Comparison of ENCODE assay signal across 22 cellular contexts in the genomic region with DNA sequence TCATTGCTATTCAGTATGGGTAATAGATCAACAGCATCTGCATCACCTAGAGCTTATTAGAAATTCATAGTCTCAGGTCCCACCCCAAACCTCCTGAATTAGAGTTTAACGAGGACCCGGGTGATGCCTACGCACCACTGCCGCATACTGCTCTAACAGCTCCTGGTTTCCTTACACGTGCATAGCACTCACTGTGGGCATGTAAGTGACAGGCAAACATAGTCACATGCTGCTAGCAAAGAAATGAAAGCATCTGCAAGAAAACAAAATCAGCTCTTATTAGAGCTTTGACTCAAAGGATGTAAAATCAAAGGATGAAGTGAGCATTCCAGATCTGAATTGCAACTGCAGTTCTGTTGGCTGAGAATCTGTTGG. TPM values are rescaled to one million over a fixed set of nuclear protein-coding genes. Genes with fewer than 3 reads are reported as not detected.
DNase-seq lines count a peak whose midpoint lies in the region; ATAC-seq and TF ChIP-seq lines count a peak whose summit lies in the region.
"Had no signal": no experiment of that assay in that cellular context is flagged by ENCODE, and none has a peak within 500 bp of the region (broad histone marks: within the 10 kb centered on the region; RNA-seq: fewer than 3 reads in every experiment).

No MANE protein-coding gene starts in this region.

- no peaks in the 10 kb centered on the region for H3K9me3 ChIP-seq in CD8-positive, alpha-beta T cell (ENCODE audit: low read length)
- H3K9me3 ChIP-seq: esophagus muscularis mucosa, transverse colon had no signal

- no peaks in the 10 kb centered on the region for H3K9me3 Mint-ChIP-seq in CD8-positive, alpha-beta T cell
- H3K9me3 Mint-ChIP-seq in T-helper 2 cell treated with Interferon-gamma antibody and Interleukin-4, amounts not matched to agents 5 μg/mL and 100 μg/mL, for 36 hours = peaks cover 13% of the 10 kb centered on the region
- H3K9me3 Mint-ChIP-seq in effector memory CD8-positive, alpha-beta T cell = peaks cover 0 to 13% of the 10 kb centered on the region in 2 donors
- H3K9me3 Mint-ChIP-seq: IgD-negative memory B cell had no signal

- H3K27me3 ChIP-seq in CD8-positive, alpha-beta T cell (ENCODE audit: insufficient read depth, low read length) = no peaks in the 10 kb centered on the region
- H3K27me3 ChIP-seq: esophagus muscularis mucosa, transverse colon had no signal

- H3K36me3 ChIP-seq in CD8-positive, alpha-beta T cell (ENCODE audit: insufficient read depth, low read length) = no peaks in the 10 kb centered on the region
- H3K36me3 ChIP-seq: esophagus muscularis mucosa, transverse colon had no signal

- intact Hi-C loops in CD8-positive, alpha-beta T cell (cut with DNase I, micrococcal nuclease) = no loop called here

- no peak overlapping the region for H3K27ac ChIP-seq in CD8-positive, alpha-beta T cell (ENCODE audit: low read depth, low read length)
- H3K27ac ChIP-seq: esophagus muscularis mucosa, transverse colon had no signal

- H3K36me3 Mint-ChIP-seq in CD8-positive, alpha-beta T cell = no peaks in the 10 kb centered on the region
- H3K36me3 Mint-ChIP-seq in T-helper 2 cell treated with Interferon-gamma antibody and Interleukin-4, amounts not matched to agents 5 μg/mL and 100 μg/mL, for 36 hours (ENCODE audit: low read depth) = peaks cover 4% of the 10 kb centered on the region
- peaks cover 3% of the 10 kb centered on the region for H3K36me3 Mint-ChIP-seq in effector memory CD8-positive, alpha-beta T cell (ENCODE audit: insufficient read depth)
- H3K36me3 Mint-ChIP-seq: IgD-negative memory B cell had no signal

- TF ChIP-seq CTCF in CD8-positive, alpha-beta T cell (IDR thresholded peaks at IDR 0.05) = no peak

- peak overlapping the region; percentile 63 for H3K4me3 Mint-ChIP-seq in CD8-positive, alpha-beta T cell
- peak overlapping the region; percentile 64 for H3K4me3 Mint-ChIP-seq in T-helper 2 cell treated with Interferon-gamma antibody and Interleukin-4, amounts not matched to agents 5 μg/mL and 100 μg/mL, for 36 hours
- peak overlapping the region in 1 of 2 donors; percentile 64 for H3K4me3 Mint-ChIP-seq in effector memory CD8-positive, alpha-beta T cell

- peak overlapping the region; percentile 78 for H3K27ac Mint-ChIP-seq in CD8-positive, alpha-beta T cell
- H3K27ac Mint-ChIP-seq in T-helper 2 cell treated with Interferon-gamma antibody and Interleukin-4, amounts not matched to agents 5 μg/mL and 100 μg/mL, for 36 hours = peak overlapping the region; percentile 68
- H3K27ac Mint-ChIP-seq in effector memory CD8-positive, alpha-beta T cell = peak overlapping the region; percentile 28 to 68
- H3K27ac Mint-ChIP-seq: IgD-negative memory B cell had no signal

- H3K4me3 ChIP-seq in CD8-positive, alpha-beta T cell (ENCODE audit: low read depth, low read length) = no peak overlapping the region
- H3K4me3 ChIP-seq: esophagus muscularis mucosa, transverse colon had no signal

- peak; percentile 88 for ATAC-seq in CD8-positive, alpha-beta T cell
- ATAC-seq in effector memory CD8-positive, alpha-beta T cell (replicated peaks) = peak; percentile 88

- CTCF ChIA-PET in CD8-positive, alpha-beta T cell (lab: Charles Lee) = no interaction called here

- H3K4me1 ChIP-seq in CD8-positive, alpha-beta T cell (ENCODE audit: insufficient read depth, low read length) = peaks cover 14% of the 10 kb centered on the region
- H3K4me1 ChIP-seq: transverse colon had no signal

- POLR2A ChIA-PET in CD8-positive, alpha-beta T cell (lab: Charles Lee) = no interaction called here

- peaks cover 8% of the 10 kb centered on the region for H3K27me3 Mint-ChIP-seq in CD8-positive, alpha-beta T cell (ENCODE audit: low read depth)
- no peaks in the 10 kb centered on the region for H3K27me3 Mint-ChIP-seq in T-helper 2 cell treated with Interferon-gamma antibody and Interleukin-4, amounts not matched to agents 5 μg/mL and 100 μg/mL, for 36 hours (ENCODE audit: low read depth)
- peaks cover 13 to 21% of the 10 kb centered on the region in 2 donors for H3K27me3 Mint-ChIP-seq in effector memory CD8-positive, alpha-beta T cell

- peaks cover 14% of the 10 kb centered on the region for H3K4me1 Mint-ChIP-seq in CD8-positive, alpha-beta T cell (ENCODE audit: low read depth)
- H3K4me1 Mint-ChIP-seq in T-helper 2 cell treated with Interferon-gamma antibody and Interleukin-4, amounts not matched to agents 5 μg/mL and 100 μg/mL, for 36 hours (ENCODE audit: low read depth) = peaks cover 29% of the 10 kb centered on the region
- H3K4me1 Mint-ChIP-seq in effector memory CD8-positive, alpha-beta T cell (ENCODE audit: low read depth in 2 of 2) = peaks cover 5 to 7% of the 10 kb centered on the region in 2 donors

- peak; percentile 19 for DNase-seq in activated CD4-positive, alpha-beta T cell treated with anti-CD3 and anti-CD28 coated beads for 48 hours
- DNase-seq in activated CD4-positive, alpha-beta T cell treated with anti-CD3 and anti-CD28 coated beads for 4 hours = no peak
- DNase-seq in CD8-positive, alpha-beta T cell = peak in 1 of 7 experiments; percentile 16
- no peak for DNase-seq in T-helper 2 cell treated with Interferon-gamma antibody and Interleukin-4, amounts not matched to agents 5 μg/mL and 100 μg/mL, for 36 hours (ENCODE audit: low spot score)
- no peak for DNase-seq in effector memory CD8-positive, alpha-beta T cell
- DNase-seq in COR-L47 (lab: John Stamatoyannopoulos, UW) (no peak), ureter (ENCODE audit: low spot score) (no peak), glomerular visceral epithelial cell (ENCODE audit: extremely low spot score) (no peak)
- DNase-seq: C1 segment of cervical spinal cord, DMS53, NCI-H2029, NCI-H510A, posterior cingulate gyrus, SIG-M5, transverse colon had no signal

RNA-seq across cellular contexts. Expression of a gene that starts 19.0 kb away (rescaled TPM):
- total RNA-seq in CD8-positive, alpha-beta T cell = 10 to 100 TPM; 12.1 to 12.2 TPM
- total RNA-seq in ureter = 53.6 TPM

RNA-seq across cellular contexts. Expression of a gene that starts 43.9 kb away (rescaled TPM):
- total RNA-seq in CD8-positive, alpha-beta T cell = not detected
- total RNA-seq in ureter = 0.10 TPM
- total RNA-seq: bronchial epithelial cell, esophagus muscularis mucosa, glomerular endothelial cell, H1, liver, skeletal muscle tissue, transverse colon had no signal
